Comparison of ENCODE assay signal across 12 cellular contexts in the genomic region with DNA sequence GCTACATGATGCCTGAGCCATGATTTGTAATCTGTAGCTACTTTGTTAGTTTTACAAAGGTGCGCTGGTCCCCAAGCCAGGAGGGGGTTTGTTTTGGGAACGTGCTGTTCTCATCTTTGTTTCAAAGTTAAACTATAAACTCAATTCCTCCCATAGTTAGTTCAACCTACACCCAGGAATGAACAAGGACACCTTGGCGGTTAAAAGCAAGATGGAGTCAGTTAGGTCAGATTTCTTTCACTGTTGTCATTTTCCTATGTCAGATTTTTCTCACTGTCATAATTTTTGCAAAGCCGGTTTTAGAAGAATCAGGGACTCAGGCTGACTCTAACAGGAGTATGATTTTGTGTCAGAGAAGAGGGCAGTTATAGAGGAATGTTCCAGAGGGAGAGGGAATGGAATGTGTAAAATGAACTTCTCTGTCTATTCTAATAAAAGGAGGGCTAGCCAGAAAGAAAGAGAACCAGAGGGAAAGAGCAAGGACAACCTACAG. TPM values are rescaled to one million over a fixed set of nuclear protein-coding genes. Genes with fewer than 3 reads are reported as not detected.
DNase-seq lines count a peak whose midpoint lies in the region; ATAC-seq and TF ChIP-seq lines count a peak whose summit lies in the region.
"Had no signal": no experiment of that assay in that cellular context is flagged by ENCODE, and none has a peak within 500 bp of the region (broad histone marks: within the 10 kb centered on the region; RNA-seq: fewer than 3 reads in every experiment).

No MANE protein-coding gene starts in this region.

- WGBS in esophagus muscularis mucosa = 72% methylated on average over 4 of the region's 4 CpGs
- 67 to 71% (median 69%) methylated on average over 4 of the region's 4 CpGs for WGBS in psoas muscle, 3 donors

- H3K27me3 ChIP-seq in BJ (ENCODE audit: control insufficient read depth, insufficient read depth, low read length) (no peaks in the 10 kb centered on the region), OCI-LY3 (ENCODE audit: low read depth, low read length) (peaks cover 30% of the 10 kb centered on the region), esophagus muscularis mucosa (no peaks in the 10 kb centered on the region), psoas muscle (ENCODE audit: insufficient read depth in 3 of 3, low read length in 2 of 3) (no peaks in the 10 kb centered on the region), brain microvascular endothelial cell (replicated peaks) (no peaks in the 10 kb centered on the region)

- no peak overlapping the region for H2AFZ ChIP-seq in OCI-LY3 (ENCODE audit: low read depth, low read length)

- CTCF ChIA-PET in BJ (lab: Yijun Ruan, JAX) = interaction anchor here (0.6 to 1.7 kb wide), 6 partner anchors 8 to 174 kb away, joined by 3 to 4 read pairs (median 3); no protein-coding TSS in a partner anchor

- TF ChIP-seq EP300 in esophagus muscularis mucosa (IDR thresholded peaks at IDR 0.05) = no peak

- H3K4me2 ChIP-seq in OCI-LY3 (ENCODE audit: low read length) = peak overlapping the region; percentile 58; the same call in 1 of the 2 replicates

- in situ Hi-C loops in brain microvascular endothelial cell (cut with HindIII; ENCODE audit: low pct_ligation_motif_present, low sequenced_read_pairs) = no loop called here

- H3K4me3 ChIP-seq in BJ (ENCODE audit: low read depth, low read length) = no peak overlapping the region
- H3K4me3 ChIP-seq in OCI-LY3 (ENCODE audit: low read length) = 0 out of 2 replicates have a peak overlapping the region, but pooled peaks have one; percentile 38
- peak overlapping the region; percentile 16 to 36 (median 32) for H3K4me3 ChIP-seq in esophagus muscularis mucosa
- peak overlapping the region; percentile 35 for H3K4me3 ChIP-seq in psoas muscle
- H3K4me3 ChIP-seq in brain microvascular endothelial cell (ENCODE audit: low read depth, low read length) = no peak overlapping the region

- H3K36me3 ChIP-seq in BJ (ENCODE audit: control insufficient read depth, insufficient read depth, low read length) (no peaks in the 10 kb centered on the region), OCI-LY3 (replicated peaks; ENCODE audit: low read depth, low read length) (no peaks in the 10 kb centered on the region), esophagus muscularis mucosa (no peaks in the 10 kb centered on the region), psoas muscle (ENCODE audit: insufficient read depth in 1 of 2, low read depth in 1 of 2) (no peaks in the 10 kb centered on the region), brain microvascular endothelial cell (replicated peaks) (no peaks in the 10 kb centered on the region)

- H4K20me1 ChIP-seq in OCI-LY3 (ENCODE audit: insufficient read depth, low read length) = no peaks in the 10 kb centered on the region

- ATAC-seq in psoas muscle (no peak), GM18517 (IDR thresholded peaks at IDR 0.05; ENCODE audit: unreplicated experiment) (no peak)
- ATAC-seq: sciatic nerve had no signal

- POLR2A ChIA-PET in BJ (lab: Charles Lee) = no interaction called here

- H3K9me3 ChIP-seq in OCI-LY3 (ENCODE audit: insufficient read depth, low read length) (no peaks in the 10 kb centered on the region), esophagus muscularis mucosa (no peaks in the 10 kb centered on the region), psoas muscle (no peaks in the 10 kb centered on the region)

- H3K79me2 ChIP-seq in OCI-LY3 (ENCODE audit: low read length) = no peaks in the 10 kb centered on the region

- intact Hi-C loops in esophagus muscularis mucosa (cut with DNase I) (no loop called here), psoas muscle (cut with DNase I) (no loop called here)

- DNase-seq in BJ (ENCODE audit: low read depth) = peak; percentile 21
- no peak for DNase-seq in esophagus muscularis mucosa (ENCODE audit: extremely low spot score)
- no peak for DNase-seq in psoas muscle
- no peak for DNase-seq in UCSD-AML1 (lab: John Stamatoyannopoulos, UW; ENCODE audit: unreplicated experiment)
- DNase-seq in activated T-cell treated with anti-CD3 and anti-CD28 coated beads, Interleukin-2, amount 50 U/mL, for 48 hours = no peak
- no peak for DNase-seq in brain microvascular endothelial cell
- DNase-seq: anterior cingulate cortex; effector CD8-positive, alpha-beta T cell; NCI-H2107 had no signal

- TF ChIP-seq POLR2A in esophagus muscularis mucosa (IDR thresholded peaks at IDR 0.05; ENCODE audit: low read depth) = no peak

- H3K4me1 ChIP-seq in OCI-LY3 (ENCODE audit: low read length) = peaks cover 13% of the 10 kb centered on the region
- peaks cover 31 to 50% (median 49%) of the 10 kb centered on the region in 4 donors for H3K4me1 ChIP-seq in esophagus muscularis mucosa
- peaks cover 28% of the 10 kb centered on the region for H3K4me1 ChIP-seq in psoas muscle

- H3K27ac ChIP-seq in OCI-LY3 (ENCODE audit: low read length) (no peak overlapping the region), esophagus muscularis mucosa (replicated peaks in 1 of 4) (peak overlapping the region; percentile 74 to 83 (median 78)), psoas muscle (peak overlapping the region; percentile 93), brain microvascular endothelial cell (no peak overlapping the region)

- H3K9ac ChIP-seq in OCI-LY3 (ENCODE audit: low read length) = no peak overlapping the region

- TF ChIP-seq CTCF in BJ (IDR thresholded peaks at IDR 0.05; ENCODE audit: insufficient read depth, low read depth, low read length) (no peak), OCI-LY3 (IDR thresholded peaks at IDR 0.05; ENCODE audit: low read depth, low read length) (no peak), esophagus muscularis mucosa (IDR thresholded peaks at IDR 0.05) (no peak), psoas muscle (IDR thresholded peaks at IDR 0.05) (no peak), brain microvascular endothelial cell (IDR thresholded peaks at IDR 0.05; ENCODE audit: low read depth, low read length, missing control alignments) (no peak)

RNA-seq across cellular contexts. Expression of gene GMPR, which starts 2.3 kb away (rescaled TPM):
- polyA plus RNA-seq in BJ (2011; rRNA removed) = 7.3 and 8.3 TPM in 2 replicates
- 5.4 and 7.4 TPM in 2 replicates for polyA minus RNA-seq in BJ (2011; rRNA and poly(A)+ RNA removed)
- 10 to 100 TPM; 32.8 to 69.7 (median 52.0) TPM for total RNA-seq in esophagus muscularis mucosa
- 100 to 1,000 TPM; 139 to 265 (median 189) TPM for total RNA-seq in psoas muscle
- 100 to 1,000 TPM in 2 of 3 donors, 10 to 100 TPM in 1; 26.6 to 286 (median 235) TPM for polyA plus RNA-seq in psoas muscle

Comparison
In these comparisons a context has a peak if more than half of its experiments do, and no peak if none do; other contexts are left out.
1. H3K4me3 ChIP-seq: peak in OCI-LY3 (single experiment), esophagus muscularis mucosa (4 of 4) and psoas muscle (single experiment); none in BJ (single experiment) and brain microvascular endothelial cell (single experiment).
2. H3K27ac ChIP-seq: peak in esophagus muscularis mucosa (4 of 4) and psoas muscle (single experiment); none in OCI-LY3 (single experiment) and brain microvascular endothelial cell (single experiment).